20 cellular contexts compared by ENCODE assay signal in the genomic region with DNA sequence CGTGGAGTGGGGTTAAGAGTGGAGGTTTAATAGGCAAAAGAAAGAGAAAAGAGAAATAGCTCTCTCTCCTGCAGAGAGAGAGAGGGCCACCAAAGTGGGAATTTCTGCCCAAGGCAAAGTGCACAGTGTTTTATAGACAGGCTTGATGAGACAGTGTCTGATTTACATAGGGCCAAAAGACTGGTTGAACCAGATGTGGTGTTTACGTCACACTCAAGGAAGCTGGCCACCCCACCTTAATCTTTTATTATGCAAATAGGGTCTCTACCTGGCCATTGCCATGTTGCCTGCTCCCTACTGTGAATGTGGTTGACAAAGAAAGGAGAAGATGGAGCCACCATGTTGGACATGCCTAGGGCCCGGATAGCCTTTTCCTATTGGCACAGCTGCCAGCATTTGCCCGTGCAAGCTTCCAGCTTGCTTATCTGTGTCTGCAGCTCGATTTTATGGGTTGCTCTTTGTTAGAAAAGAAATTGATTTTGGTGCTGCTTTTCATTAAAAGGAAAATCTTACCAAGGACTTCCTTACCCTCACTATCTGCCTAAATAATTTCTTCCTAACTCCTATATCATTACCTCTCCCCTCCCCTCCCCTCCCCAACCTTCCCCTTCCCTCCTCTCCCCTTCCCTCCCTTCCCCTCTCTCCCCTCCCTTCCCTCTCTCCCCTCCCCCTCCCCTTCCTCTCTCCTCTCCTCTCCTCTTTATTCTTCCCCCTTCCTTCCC.
"Had no signal": no experiment of that assay in that cellular context is flagged by ENCODE, and none has a peak within 500 bp of the region (broad histone marks: within the 10 kb centered on the region; RNA-seq: fewer than 3 reads in every experiment).

No MANE protein-coding gene starts in this region.

- H3K27ac ChIP-seq: body of pancreas, epithelial cell of prostate had no signal

- H3K4me1 ChIP-seq: body of pancreas had no signal

- DNase-seq: activated CD4-positive, alpha-beta T cell treated with anti-CD3 and anti-CD28 coated beads, Interleukin-2, amount 10 ng/mL, durations not matched to agents 24 days and 14 days; activated CD8-positive, alpha-beta T cell treated with anti-CD3 and anti-CD28 coated beads for 36 hours; activated naive CD4-positive, alpha-beta T cell treated with Interleukin-2 at 50 U/mL for 16 hours; activated naive CD8-positive, alpha-beta T cell treated with anti-CD3 and anti-CD28 coated beads, Interleukin-2, amount 10 ng/mL, durations not matched to agents 7 days and 5 days; activated T-cell treated with anti-CD3 and anti-CD28 coated beads, Interleukin-2, amount 50 U/mL, for 1 hour; body of pancreas; dermis blood vessel endothelial cell; effector memory CD4-positive, alpha-beta T cell; foreskin melanocyte; glutamatergic neuron; hypothalamus; left ventricle myocardium superior; occipital lobe; posterior cingulate gyrus; stimulated activated CD4-positive, alpha-beta T cell treated with anti-CD3 and anti-CD28 coated beads, Interleukin-12 subunit alpha, Interleukin-12 subunit beta, amount 100 ng/mL, for 4 hours; stimulated activated CD4-positive, alpha-beta T cell treated with anti-CD3 and anti-CD28 coated beads, Interleukin-1b, Interleukin-23, amount 100 ng/mL, for 48 hours; stimulated activated CD8-positive, alpha-beta memory T cell treated with anti-CD3 and anti-CD28 coated beads, Interleukin-4, amount 100 ng/mL, for 48 hours; stimulated activated naive CD4-positive, alpha-beta T cell; T-helper 9 cell had no signal

- H3K4me3 ChIP-seq: body of pancreas had no signal

- H3K27me3 ChIP-seq: body of pancreas had no signal
